ENCODE assay signal across 2 cellular contexts in genomic region chr10:22679608-22680007, GRCh38.
TF ChIP-seq lines count a peak whose summit lies in the region.

No MANE protein-coding gene starts in this region.

TF ChIP-seq in GM23338, 12 proteins besides CTCF, POLR2A, EP300 and RAD21:
- TF ChIP-seq NANOG (IDR thresholded peaks at IDR 0.05; ENCODE audit: borderline replicate concordance) (no peak), EZH2phosphoT487 (IDR thresholded peaks at IDR 0.05; ENCODE audit: unreplicated experiment) (no peak), EZH2 (IDR thresholded peaks at IDR 0.05; ENCODE audit: low read depth, unreplicated experiment) (no peak), ZNF331 (CRISPR knock-in tag; IDR thresholded peaks at IDR 0.05; ENCODE audit: low read depth) (no peak)

TF ChIP-seq in endothelial cell of umbilical vein, 7 proteins besides CTCF, POLR2A, EP300 and RAD21:
- TF ChIP-seq MAX (IDR thresholded peaks at IDR 0.05; ENCODE audit: insufficient read depth, insufficient read length) = no peak
- no peak for TF ChIP-seq EZH2 (IDR thresholded peaks at IDR 0.05; ENCODE audit: borderline replicate concordance, low read depth, low read length, severe bottlenecking)
- no peak for TF ChIP-seq JUN (IDR thresholded peaks at IDR 0.05; ENCODE audit: borderline replicate concordance, insufficient read depth, insufficient read length, low read depth)
- TF ChIP-seq POLR2AphosphoS5 (IDR thresholded peaks at IDR 0.05; ENCODE audit: insufficient read depth, low read depth, low read length) = no peak
- no peak for TF ChIP-seq GATA2 (IDR thresholded peaks at IDR 0.05; ENCODE audit: insufficient read depth, insufficient read length, low read depth, low read length)
- no peak for TF ChIP-seq FOS (IDR thresholded peaks at IDR 0.05; ENCODE audit: borderline replicate concordance, insufficient read depth, low read length)
- no peak for TF ChIP-seq MYC (IDR thresholded peaks at IDR 0.05; ENCODE audit: low read depth, low read length)
